ENCODE assay signal across 24 cellular contexts in genomic region chr1:228044961-228045360, GRCh38. TPM values are rescaled to one million over a fixed set of nuclear protein-coding genes. Genes with fewer than 3 reads are reported as not detected.
"Had no signal": no experiment of that assay in that cellular context is flagged by ENCODE, and none has a peak within 500 bp of the region (broad histone marks: within the 10 kb centered on the region; RNA-seq: fewer than 3 reads in every experiment).

No MANE protein-coding gene starts in this region.

- H3K9me3 ChIP-seq: mucosa of descending colon, neutrophil, transverse colon had no signal

- H3K9me3 Mint-ChIP-seq: activated CD8-positive, alpha-beta T cell treated with anti-CD3 and anti-CD28 coated beads for 36 hours; central memory CD8-positive, alpha-beta T cell; naive thymus-derived CD8-positive, alpha-beta T cell had no signal

- H3K27ac ChIP-seq: neutrophil, skin epidermis, transverse colon had no signal

- FAIRE-seq: frontal cortex had no signal

- ATAC-seq: activated CD8-positive, alpha-beta T cell treated with anti-CD3 and anti-CD28 coated beads for 36 hours; activated T-cell treated with anti-CD3 and anti-CD28 coated beads, Interleukin-2, amount 50 U/mL, for 72 hours; naive thymus-derived CD8-positive, alpha-beta T cell; stimulated activated naive B cell treated with anti-CD40 and anti-IgM and Interleukin-4, amounts not matched to agents 10 μg/mL and 1 μg/mL and 100 μg/mL, for 72 hours; T-helper 17 cell had no signal

- H3K36me3 ChIP-seq: neutrophil, transverse colon had no signal

- H3K4me3 Mint-ChIP-seq: activated CD8-positive, alpha-beta T cell treated with anti-CD3 and anti-CD28 coated beads for 36 hours; activated naive CD8-positive, alpha-beta T cell; activated T-cell treated with anti-CD3 and anti-CD28 coated beads, Interleukin-2, amount 50 U/mL, for 72 hours; brain; central memory CD8-positive, alpha-beta T cell; naive thymus-derived CD8-positive, alpha-beta T cell; stimulated activated naive B cell treated with anti-CD40 and anti-IgM and Interleukin-4, amounts not matched to agents 10 μg/mL and 1 μg/mL and 100 μg/mL, for 72 hours; T-helper 17 cell had no signal

- H3K36me3 Mint-ChIP-seq: activated naive CD8-positive, alpha-beta T cell; brain; naive thymus-derived CD8-positive, alpha-beta T cell; stimulated activated naive B cell treated with anti-CD40 and anti-IgM and Interleukin-4, amounts not matched to agents 10 μg/mL and 1 μg/mL and 100 μg/mL, for 72 hours had no signal

- DNase-seq: activated CD4-positive, alpha-beta T cell treated with anti-CD3 and anti-CD28 coated beads for 4 hours; activated CD8-positive, alpha-beta memory T cell treated with anti-CD3 and anti-CD28 coated beads, Interleukin-2, amount 50 U/mL, for 4 hours; activated CD8-positive, alpha-beta T cell treated with anti-CD3 and anti-CD28 coated beads for 36 hours; activated gamma-delta T cell treated with Interleukin-2 at 50 U/mL for 16 hours; activated T-cell treated with anti-CD3 and anti-CD28 coated beads, Interleukin-2, amount 50 U/mL, for 72 hours; amygdala; cortex of kidney; effector memory CD4-positive, alpha-beta T cell; mammary epithelial cell; stimulated activated CD4-positive, alpha-beta T cell treated with anti-CD3 and anti-CD28 coated beads, Interleukin-15, amount 100 ng/mL, for 24 hours; stimulated activated CD4-positive, alpha-beta T cell treated with anti-CD3 and anti-CD28 coated beads, Interleukin-4, amount 100 ng/mL, for 1 hour; stimulated activated naive B cell treated with anti-CD40 and anti-IgM and Interleukin-4, amounts not matched to agents 10 μg/mL and 1 μg/mL and 100 μg/mL, for 72 hours; T-helper 17 cell; transverse colon had no signal

- H3K27ac Mint-ChIP-seq: activated CD8-positive, alpha-beta T cell treated with anti-CD3 and anti-CD28 coated beads for 36 hours; activated naive CD8-positive, alpha-beta T cell; activated T-cell treated with anti-CD3 and anti-CD28 coated beads, Interleukin-2, amount 50 U/mL, for 72 hours; naive thymus-derived CD8-positive, alpha-beta T cell; stimulated activated naive B cell treated with anti-CD40 and anti-IgM and Interleukin-4, amounts not matched to agents 10 μg/mL and 1 μg/mL and 100 μg/mL, for 72 hours; T-helper 17 cell had no signal

- H3K4me1 Mint-ChIP-seq: brain; central memory CD8-positive, alpha-beta T cell; naive thymus-derived CD8-positive, alpha-beta T cell; stimulated activated naive B cell treated with anti-CD40 and anti-IgM and Interleukin-4, amounts not matched to agents 10 μg/mL and 1 μg/mL and 100 μg/mL, for 72 hours; T-helper 17 cell had no signal

- H3K4me3 ChIP-seq: mucosa of descending colon, skin epidermis, transverse colon had no signal

- H3K4me1 ChIP-seq: transverse colon had no signal

RNA-seq across cellular contexts. Expression of gene WNT3A, which starts 38.2 kb away (rescaled TPM):
- total RNA-seq: activated CD8-positive, alpha-beta T cell treated with anti-CD3 and anti-CD28 coated beads for 36 hours; activated T-cell treated with anti-CD3 and anti-CD28 coated beads, Interleukin-2, amount 50 U/mL, for 72 hours; frontal cortex; mammary epithelial cell; mucosa of descending colon; naive thymus-derived CD8-positive, alpha-beta T cell; posterior vena cava; subcutaneous adipose tissue; T-helper 17 cell; transverse colon had no signal
- polyA plus RNA-seq: naive thymus-derived CD8-positive, alpha-beta T cell had no signal
